ENCODE assay signal across 11 cellular contexts in the genomic region with DNA sequence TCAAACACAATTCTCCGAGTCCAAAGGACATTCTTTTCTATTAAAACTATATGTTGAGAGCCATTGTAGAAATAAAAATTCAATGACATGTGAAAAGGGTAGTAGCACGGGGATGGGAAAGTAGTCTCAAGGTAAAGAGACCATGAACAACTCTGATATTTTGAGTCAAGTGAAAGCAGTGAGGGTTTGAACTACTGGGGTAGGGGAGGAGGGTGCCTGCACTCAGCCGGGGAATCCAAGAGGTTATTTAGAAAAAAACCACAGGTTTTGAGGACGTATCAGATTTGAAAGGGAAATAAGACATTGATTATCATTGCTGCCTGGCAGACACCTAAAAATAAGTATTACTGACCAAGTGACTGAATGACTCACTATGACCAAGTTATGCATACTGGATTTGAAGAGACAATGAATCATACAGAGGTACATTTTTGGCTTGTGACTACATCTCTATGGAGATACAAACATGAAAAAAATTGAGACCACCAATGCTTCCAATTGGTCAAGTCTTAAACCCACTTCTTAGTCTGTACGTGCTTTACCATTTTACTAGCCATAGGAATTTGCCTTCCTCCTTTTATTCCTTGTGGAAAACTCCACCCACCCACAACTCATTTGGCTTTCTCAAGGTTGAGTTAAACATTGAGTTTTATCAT. TPM values are rescaled to one million over a fixed set of nuclear protein-coding genes. Genes with fewer than 3 reads are reported as not detected.
DNase-seq lines count a peak whose midpoint lies in the region; ATAC-seq and TF ChIP-seq lines count a peak whose summit lies in the region.
"Had no signal": no experiment of that assay in that cellular context is flagged by ENCODE, and none has a peak within 500 bp of the region (broad histone marks: within the 10 kb centered on the region; RNA-seq: fewer than 3 reads in every experiment).

No MANE protein-coding gene starts in this region.

- H3K9me2 ChIP-seq in OCI-LY7 (ENCODE audit: insufficient read depth, low read length) = no peaks in the 10 kb centered on the region

- CTCF ChIA-PET in OCI-LY7 (lab: Charles Lee; ENCODE audit: unreplicated experiment) = interaction anchor here (0.6 kb wide), 1 partner anchor 794 kb away, joined by 3 read pairs; no protein-coding TSS in a partner anchor

- H2AFZ ChIP-seq in OCI-LY7 (ENCODE audit: low read length) = no peak overlapping the region

- intact Hi-C loops in OCI-LY7 (cut with micrococcal nuclease; ENCODE audit: unreplicated experiment) = no loop called here

- no peak overlapping the region for H3K4me3 ChIP-seq in OCI-LY7 (ENCODE audit: low read depth, low read length, poor library complexity, severe bottlenecking)

- H3K4me1 ChIP-seq in OCI-LY7 (ENCODE audit: insufficient read depth, low read length, poor library complexity, severe bottlenecking) = no peaks in the 10 kb centered on the region

- ATAC-seq in GM21717 (IDR thresholded peaks at IDR 0.05; ENCODE audit: unreplicated experiment) = peak; percentile 75

- no peaks in the 10 kb centered on the region for H3K36me3 ChIP-seq in OCI-LY7 (ENCODE audit: insufficient read depth, low read length)

- no peaks in the 10 kb centered on the region for H3K9me3 ChIP-seq in OCI-LY7 (ENCODE audit: low read length)

- no TSS peak for BruUV-seq in OCI-LY7 (replicated peaks; lab: Mats Ljungman, UMichigan)

- no peaks in the 10 kb centered on the region for H3K79me2 ChIP-seq in OCI-LY7 (ENCODE audit: insufficient read depth, low read depth, low read length)

- no peaks in the 10 kb centered on the region for H4K20me1 ChIP-seq in OCI-LY7 (ENCODE audit: insufficient read depth, low read length)

- no peak for TF ChIP-seq CTCF in OCI-LY7 (conservative IDR thresholded peaks at IDR 0.05; ENCODE audit: low read length)

- DNase-seq in EH (ENCODE audit: low read depth) = peak; percentile 77
- DNase-seq in HS-27A (ENCODE audit: low read depth) = peak; percentile 86
- DNase-seq in fibroblast of peridontal ligament (ENCODE audit: extremely low read depth) = peak; percentile 69
- no peak for DNase-seq in OCI-LY7 (ENCODE audit: low spot score)
- no peak for DNase-seq in NCI-H2029 treated with DMSO at 0.1 percent for 48 hours (lab: John Stamatoyannopoulos, UW)
- DNase-seq in COR-L47 (lab: John Stamatoyannopoulos, UW) = no peak
- DNase-seq in GF-D8 (lab: John Stamatoyannopoulos, UW) = no peak
- DNase-seq: DMS 273 treated with DMSO at 0.1 percent for 48 hours, NCI-H2081 had no signal

- POLR2A ChIA-PET in OCI-LY7 (lab: Charles Lee) = interaction anchor here (0.6 kb wide), 1 partner anchor 793 kb away, joined by 3 read pairs; no protein-coding TSS in a partner anchor

- no peak overlapping the region for H3K27ac ChIP-seq in OCI-LY7 (ENCODE audit: low read depth, low read length, poor library complexity, severe bottlenecking)

- H3K4me2 ChIP-seq in OCI-LY7 (ENCODE audit: low read length) = no peak overlapping the region

RNA-seq across cellular contexts. Expression of a gene that starts 2.2 kb away (rescaled TPM):
- 0.60 TPM in 1 of 2 replicates, not detected in the other for total RNA-seq in OCI-LY7 (2014; rRNA removed; shearing (Covaris generic))
- total RNA-seq in OCI-LY7 (2022) = not detected in 2 replicates
- total RNA-seq: glomerular endothelial cell had no signal

RNA-seq across cellular contexts. Expression of a gene that starts 30.1 kb away (rescaled TPM):
- not detected in 2 replicates for total RNA-seq in OCI-LY7 (2014; rRNA removed; shearing (Covaris generic))
- not detected in 2 replicates for total RNA-seq in OCI-LY7 (2022)
- total RNA-seq: glomerular endothelial cell had no signal

RNA-seq across cellular contexts. Expression of a gene that starts 34.1 kb away (rescaled TPM):
- 0.05 TPM in 1 of 2 replicates, not detected in the other for total RNA-seq in OCI-LY7 (2014; rRNA removed; shearing (Covaris generic))
- 0.13 and 0.15 TPM in 2 replicates for total RNA-seq in OCI-LY7 (2022)

RNA-seq across cellular contexts. Expression of a gene that starts 40.8 kb away (rescaled TPM):
- not detected in 2 replicates for total RNA-seq in OCI-LY7 (2014; rRNA removed; shearing (Covaris generic))
- total RNA-seq in OCI-LY7 (2022) = not detected in 2 replicates
- total RNA-seq: glomerular endothelial cell had no signal

RNA-seq across cellular contexts. Expression of a gene that starts 45.9 kb away (rescaled TPM):
- not detected in 2 replicates for total RNA-seq in OCI-LY7 (2014; rRNA removed; shearing (Covaris generic))
- not detected in 2 replicates for total RNA-seq in OCI-LY7 (2022)

Comparison
In these comparisons a context has a peak if more than half of its experiments do, and no peak if none do; other contexts are left out.
1. DNase-seq: peak in EH (single experiment), HS-27A (single experiment) and fibroblast of peridontal ligament (single experiment); none in OCI-LY7 (single experiment), NCI-H2029 treated with DMSO at 0.1 percent for 48 hours (single experiment), COR-L47 (single experiment) and GF-D8 (single experiment).